ENCODE assay signal across 21 cellular contexts in the genomic region with DNA sequence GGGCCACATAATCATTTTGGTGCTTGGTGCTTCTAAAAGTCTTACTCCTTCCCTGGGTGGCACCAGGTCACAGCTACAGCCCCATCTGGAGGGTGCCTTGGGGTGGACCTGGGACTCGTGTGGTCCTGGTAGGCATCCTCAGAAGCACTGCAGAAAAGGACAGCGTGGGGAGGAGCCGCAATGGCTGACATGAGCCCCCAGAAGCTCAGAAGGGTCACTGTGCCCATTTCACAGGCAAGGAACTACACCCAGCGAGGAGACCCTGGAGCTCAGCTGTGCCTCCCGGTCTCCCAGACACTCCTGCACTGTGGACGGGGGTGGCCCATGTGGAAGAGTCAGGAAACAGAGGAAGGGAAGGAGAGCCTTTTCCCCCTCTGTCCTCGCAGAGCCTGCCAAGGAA. TPM values are rescaled to one million over a fixed set of nuclear protein-coding genes. Genes with fewer than 3 reads are reported as not detected.
DNase-seq lines count a peak whose midpoint lies in the region; ATAC-seq, FAIRE-seq and TF ChIP-seq lines count a peak whose summit lies in the region.
"Had no signal": no experiment of that assay in that cellular context is flagged by ENCODE, and none has a peak within 500 bp of the region (broad histone marks: within the 10 kb centered on the region; RNA-seq: fewer than 3 reads in every experiment).

No MANE protein-coding gene starts in this region.

- intact Hi-C loops in natural killer cell (cut with micrococcal nuclease) (no loop called here), kidney (cut with DNase I) (loop anchor here (10.0 kb wide), 2 partner anchors 147 to 327 kb away; no protein-coding TSS in a partner anchor), spleen (cut with DNase I; ENCODE audit: low total_unique reads) (no loop called here)
- intact Hi-C loops in CD4-positive, alpha-beta memory T cell (cut with micrococcal nuclease), result no loop called here

- H3K27ac ChIP-seq in kidney (ENCODE audit: low read depth in 2 of 2, low read length in 2 of 2) (no peak overlapping the region), spleen (no peak overlapping the region)
- no peak overlapping the region for H3K27ac ChIP-seq in CD4-positive, alpha-beta memory T cell (ENCODE audit: low read depth, low read length)
- H3K27ac ChIP-seq: GM23248 had no signal

- H3K9me3 ChIP-seq in kidney (ENCODE audit: control insufficient read depth in 1 of 2, low read length in 2 of 2), result no peaks in the 10 kb centered on the region
- no peaks in the 10 kb centered on the region for H3K9me3 ChIP-seq in spleen
- H3K9me3 ChIP-seq in CD4-positive, alpha-beta memory T cell (ENCODE audit: control insufficient read depth in 1 of 2, low read length in 2 of 2), result no peaks in the 10 kb centered on the region
- H3K9me3 ChIP-seq: Caco-2, HAP-1 had no signal

- 69 to 85% (median 75%) methylated on average over 6 to 7 of the region's 7 CpGs for WGBS in spleen, 5 donors

- H3K27ac Mint-ChIP-seq in natural killer cell treated with Interleukin-12 subunit alpha and Interleukin-12 subunit beta and Interleukin-15 and Interleukin-18, amount 100 ng/mL, for 72 hours, result no peak overlapping the region
- H3K27ac Mint-ChIP-seq in natural killer cell, result no peak overlapping the region
- peak overlapping the region in 1 of 7 donors; percentile 42 for H3K27ac Mint-ChIP-seq in CD4-positive, alpha-beta memory T cell
- H3K27ac Mint-ChIP-seq: CD4-positive, CD25-positive, alpha-beta regulatory T cell; IgD-negative memory B cell had no signal

- H3K27me3 ChIP-seq in spleen (replicated peaks in 1 of 7), result peaks cover 0 to 64% (median 16%) of the 10 kb centered on the region in 7 donors
- H3K27me3 ChIP-seq in CD4-positive, alpha-beta memory T cell (ENCODE audit: insufficient read depth, low read length), result peaks cover 4% of the 10 kb centered on the region

- H3K4me3 Mint-ChIP-seq in natural killer cell treated with Interleukin-12 subunit alpha and Interleukin-12 subunit beta and Interleukin-15 and Interleukin-18, amount 100 ng/mL, for 72 hours, result peak overlapping the region; percentile 10
- no peak overlapping the region for H3K4me3 Mint-ChIP-seq in natural killer cell
- no peak overlapping the region for H3K4me3 Mint-ChIP-seq in CD4-positive, alpha-beta memory T cell
- H3K4me3 Mint-ChIP-seq: CD4-positive, CD25-positive, alpha-beta regulatory T cell had no signal

- no peak for TF ChIP-seq CTCF in natural killer cell (IDR thresholded peaks at IDR 0.05)
- TF ChIP-seq CTCF in kidney (IDR thresholded peaks at IDR 0.05; ENCODE audit: borderline replicate concordance, extremely low read depth, insufficient read depth), result no peak
- no peak for TF ChIP-seq CTCF in spleen (IDR thresholded peaks at IDR 0.05 in 8 of 11, conservative IDR thresholded peaks at IDR 0.05 in 3 of 11)
- no peak for TF ChIP-seq CTCF in GM13977 (IDR thresholded peaks at IDR 0.05; ENCODE audit: extremely low read depth, insufficient read depth, missing control alignments)

- POLR2A ChIA-PET in CD4-positive, alpha-beta memory T cell (lab: Charles Lee; ENCODE audit: partially characterized antibody), result no interaction called here

- no peaks in the 10 kb centered on the region for H3K4me1 ChIP-seq in kidney (ENCODE audit: control insufficient read depth in 1 of 2, insufficient read depth in 1 of 2, low read depth in 1 of 2, low read length in 2 of 2)
- peaks cover 0 to 8% (median 0%) of the 10 kb centered on the region in 6 donors for H3K4me1 ChIP-seq in spleen
- H3K4me1 ChIP-seq in CD4-positive, alpha-beta memory T cell (ENCODE audit: insufficient read depth, low read length), result peaks cover 9% of the 10 kb centered on the region
- H3K4me1 ChIP-seq: Caco-2, HAP-1 had no signal

- CTCF ChIA-PET in CD4-positive, alpha-beta memory T cell (lab: Charles Lee; ENCODE audit: partially characterized antibody), result no interaction called here

- DNase-seq in natural killer cell treated with Interleukin-12 subunit alpha and Interleukin-12 subunit beta and Interleukin-15 and Interleukin-18, amount 100 ng/mL, for 72 hours (ENCODE audit: low spot score), result no peak
- DNase-seq in natural killer cell (no peak), kidney (peak; percentile 28), spleen (peak; percentile 54), amygdala (lab: John Stamatoyannopoulos, UW) (no peak), GM13977 (ENCODE audit: low spot score) (no peak)
- no peak for DNase-seq in CD4-positive, alpha-beta memory T cell
- DNase-seq: 8988T; C1 segment of cervical spinal cord; Caco-2; CD4-positive, CD25-positive, alpha-beta regulatory T cell had no signal

- peaks cover 0 to 6% of the 10 kb centered on the region in 2 donors for H3K4me1 Mint-ChIP-seq in natural killer cell treated with Interleukin-12 subunit alpha and Interleukin-12 subunit beta and Interleukin-15 and Interleukin-18, amount 100 ng/mL, for 72 hours (ENCODE audit: low read depth in 2 of 2)
- H3K4me1 Mint-ChIP-seq in natural killer cell, result peaks cover 8 to 14% of the 10 kb centered on the region in 2 donors
- peaks cover 0 to 10% (median 5%) of the 10 kb centered on the region in 4 donors for H3K4me1 Mint-ChIP-seq in CD4-positive, alpha-beta memory T cell

- in situ Hi-C loops in GM13977 (cut with MboI; ENCODE audit: low pct_unique_long_range_greater_than_20kb, low sequenced_read_pairs, unreplicated experiment), result no loop called here

- no peak for ATAC-seq in natural killer cell treated with Interleukin-12 subunit alpha and Interleukin-12 subunit beta and Interleukin-15 and Interleukin-18, amount 100 ng/mL, for 72 hours
- no peak for ATAC-seq in natural killer cell

- H3K36me3 ChIP-seq in kidney (ENCODE audit: control insufficient read depth in 1 of 2, insufficient read depth in 2 of 2, low read length in 2 of 2) (no peaks in the 10 kb centered on the region), spleen (no peaks in the 10 kb centered on the region)
- no peaks in the 10 kb centered on the region for H3K36me3 ChIP-seq in CD4-positive, alpha-beta memory T cell (ENCODE audit: insufficient read depth, low read length)
- H3K36me3 ChIP-seq: HAP-1 had no signal

- no peaks in the 10 kb centered on the region for H3K9me3 Mint-ChIP-seq in natural killer cell treated with Interleukin-12 subunit alpha and Interleukin-12 subunit beta and Interleukin-15 and Interleukin-18, amount 100 ng/mL, for 72 hours
- no peaks in the 10 kb centered on the region for H3K9me3 Mint-ChIP-seq in natural killer cell
- H3K9me3 Mint-ChIP-seq in CD4-positive, alpha-beta memory T cell, result no peaks in the 10 kb centered on the region
- H3K9me3 Mint-ChIP-seq: CD4-positive, CD25-positive, alpha-beta regulatory T cell; IgD-negative memory B cell had no signal

- peaks cover 38 to 47% of the 10 kb centered on the region in 2 donors for H3K27me3 Mint-ChIP-seq in natural killer cell treated with Interleukin-12 subunit alpha and Interleukin-12 subunit beta and Interleukin-15 and Interleukin-18, amount 100 ng/mL, for 72 hours
- H3K27me3 Mint-ChIP-seq in natural killer cell (ENCODE audit: low read depth in 2 of 2), result peaks cover 39 to 64% of the 10 kb centered on the region in 2 donors
- peaks cover 13 to 15% of the 10 kb centered on the region in 2 donors for H3K27me3 Mint-ChIP-seq in CD4-positive, alpha-beta memory T cell

- H3K4me3 ChIP-seq in kidney (ENCODE audit: low read length in 2 of 2) (no peak overlapping the region), spleen (no peak overlapping the region)
- H3K4me3 ChIP-seq in CD4-positive, alpha-beta memory T cell (ENCODE audit: low read length in 2 of 2), result no peak overlapping the region
- H3K4me3 ChIP-seq: GM23248, HAP-1 had no signal

- no peak for FAIRE-seq in kidney (lab: Jason Lieb, UNC)
- FAIRE-seq: D721Med, G401.6, GM18507, HTR-8/SVneo had no signal

- TF ChIP-seq POLR2A in spleen (IDR thresholded peaks at IDR 0.05), result no peak

- no peaks in the 10 kb centered on the region for H3K36me3 Mint-ChIP-seq in natural killer cell treated with Interleukin-12 subunit alpha and Interleukin-12 subunit beta and Interleukin-15 and Interleukin-18, amount 100 ng/mL, for 72 hours
- H3K36me3 Mint-ChIP-seq in natural killer cell, result no peaks in the 10 kb centered on the region
- peaks cover 0 to 6% of the 10 kb centered on the region in 2 donors for H3K36me3 Mint-ChIP-seq in CD4-positive, alpha-beta memory T cell
- H3K36me3 Mint-ChIP-seq: CD4-positive, CD25-positive, alpha-beta regulatory T cell; IgD-negative memory B cell had no signal

- H3K9ac ChIP-seq in kidney (ENCODE audit: low read length in 2 of 2), result no peak overlapping the region
- H3K9ac ChIP-seq: GM23248 had no signal

RNA-seq across cellular contexts. Expression of gene C17orf100, which starts 26.4 kb away (rescaled TPM):
- total RNA-seq in natural killer cell treated with Interleukin-12 subunit alpha and Interleukin-12 subunit beta and Interleukin-15 and Interleukin-18, amount 100 ng/mL, for 72 hours, result 1 to 10 TPM; 1.0 to 1.5 TPM
- total RNA-seq in natural killer cell (under 1 TPM; 0.68 to 0.87 (median 0.82) TPM), kidney (3.4 TPM), spleen (1 to 10 TPM; 1.1 to 2.8 (median 2.3) TPM)
- polyA plus RNA-seq in kidney (ENCODE audit: insufficient read depth, low read depth, low replicate concordance) (3.7 TPM), spleen (1 to 10 TPM; 4.2 to 4.7 (median 4.3) TPM)
- 1 to 10 TPM; 4.0 to 4.3 TPM for total RNA-seq in CD4-positive, alpha-beta memory T cell
- polyA plus RNA-seq in CD4-positive, alpha-beta memory T cell, result 1 to 10 TPM; 4.3 to 4.7 TPM

RNA-seq across cellular contexts. Expression of gene MED31, which starts 26.5 kb away (rescaled TPM):
- total RNA-seq in natural killer cell treated with Interleukin-12 subunit alpha and Interleukin-12 subunit beta and Interleukin-15 and Interleukin-18, amount 100 ng/mL, for 72 hours, result 10 to 100 TPM; 17.3 to 25.3 TPM
- 10 to 100 TPM in 2 of 3 donors, 1 to 10 TPM in 1; 8.3 to 26.1 (median 19.1) TPM for total RNA-seq in natural killer cell
- 15.9 TPM for total RNA-seq in kidney
- 21.0 TPM for polyA plus RNA-seq in kidney (ENCODE audit: insufficient read depth, low read depth, low replicate concordance)
- 10 to 100 TPM in 6 of 7 donors, 1 to 10 TPM in 1; 6.0 to 18.2 (median 16.1) TPM for total RNA-seq in spleen
- 10 to 100 TPM; 17.3 to 28.9 (median 17.5) TPM for polyA plus RNA-seq in spleen
- total RNA-seq in CD4-positive, alpha-beta memory T cell, result 10 to 100 TPM; 30.8 to 35.8 TPM
- 10 to 100 TPM; 25.6 to 44.7 TPM for polyA plus RNA-seq in CD4-positive, alpha-beta memory T cell

RNA-seq across cellular contexts. Expression of gene SLC13A5, which starts 35.2 kb away (rescaled TPM):
- not detected for total RNA-seq in natural killer cell treated with Interleukin-12 subunit alpha and Interleukin-12 subunit beta and Interleukin-15 and Interleukin-18, amount 100 ng/mL, for 72 hours
- total RNA-seq in natural killer cell, result not detected
- not detected for total RNA-seq in kidney
- not detected for polyA plus RNA-seq in kidney (ENCODE audit: insufficient read depth, low read depth, low replicate concordance)
- total RNA-seq in spleen, result 10 to 100 TPM in 2 of 7 donors, 1 to 10 TPM in 5; 1.3 to 18.4 (median 7.0) TPM
- polyA plus RNA-seq in spleen, result 1 to 10 TPM; 1.0 to 2.8 (median 1.3) TPM
- not detected for total RNA-seq in CD4-positive, alpha-beta memory T cell
- polyA plus RNA-seq in CD4-positive, alpha-beta memory T cell, result not detected
- total RNA-seq: A673; CD4-positive, CD25-positive, alpha-beta regulatory T cell; GM23248; H4 had no signal
- polyA plus RNA-seq: AG04450; CD4-positive, CD25-positive, alpha-beta regulatory T cell; GM23248 had no signal

RNA-seq across cellular contexts. Expression of gene TXNDC17, which starts 37.1 kb away (rescaled TPM):
- 100 to 1,000 TPM in 1 of 2 donors, 10 to 100 TPM in 1; 75.9 to 106 TPM for total RNA-seq in natural killer cell treated with Interleukin-12 subunit alpha and Interleukin-12 subunit beta and Interleukin-15 and Interleukin-18, amount 100 ng/mL, for 72 hours
- total RNA-seq in natural killer cell (10 to 100 TPM; 15.2 to 15.7 (median 15.4) TPM), kidney (56.7 TPM), spleen (100 to 1,000 TPM in 2 of 7 donors, 10 to 100 TPM in 5; 38.8 to 114 (median 76.2) TPM)
- polyA plus RNA-seq in kidney (ENCODE audit: insufficient read depth, low read depth, low replicate concordance) (394 TPM), spleen (100 to 1,000 TPM in 2 of 3 donors, 10 to 100 TPM in 1; 90.5 to 215 (median 140) TPM)
- total RNA-seq in CD4-positive, alpha-beta memory T cell, result 10 to 100 TPM; 17.0 to 27.1 TPM
- 100 to 1,000 TPM in 1 of 2 donors, 10 to 100 TPM in 1; 74.7 to 122 TPM for polyA plus RNA-seq in CD4-positive, alpha-beta memory T cell

RNA-seq across cellular contexts. Expression of gene KIAA0753, which starts 37.4 kb away (rescaled TPM):
- 10 to 100 TPM; 16.0 to 29.7 TPM for total RNA-seq in natural killer cell treated with Interleukin-12 subunit alpha and Interleukin-12 subunit beta and Interleukin-15 and Interleukin-18, amount 100 ng/mL, for 72 hours
- 10 to 100 TPM; 13.4 to 17.2 (median 15.4) TPM for total RNA-seq in natural killer cell
- total RNA-seq in kidney, result 21.8 TPM
- 4.2 TPM for polyA plus RNA-seq in kidney (ENCODE audit: insufficient read depth, low read depth, low replicate concordance)
- 10 to 100 TPM; 13.1 to 21.8 (median 18.9) TPM for total RNA-seq in spleen
- polyA plus RNA-seq in spleen, result 1 to 10 TPM; 4.2 to 9.5 (median 5.6) TPM
- total RNA-seq in CD4-positive, alpha-beta memory T cell, result 10 to 100 TPM; 15.6 to 18.6 TPM
- polyA plus RNA-seq in CD4-positive, alpha-beta memory T cell, result 1 to 10 TPM; 1.8 to 3.4 TPM

Comparison
In these comparisons a context has a peak if more than half of its experiments do, and no peak if none do; other contexts are left out.
1. DNase-seq: peak in kidney (single experiment) and spleen (single experiment); none in natural killer cell treated with Interleukin-12 subunit alpha and Interleukin-12 subunit beta and Interleukin-15 and Interleukin-18, amount 100 ng/mL, for 72 hours (single experiment), natural killer cell (single experiment), amygdala (0 of 56), GM13977 (single experiment) and CD4-positive, alpha-beta memory T cell (0 of 5).